In genomic region chr11:126335463-126335760, GRCh38 we compare ENCODE assay signal across 26 cellular contexts. TPM values are rescaled to one million over a fixed set of nuclear protein-coding genes. Genes with fewer than 3 reads are reported as not detected.
DNase-seq lines count a peak whose midpoint lies in the region; ATAC-seq and TF ChIP-seq lines count a peak whose summit lies in the region.
"Had no signal": no experiment of that assay in that cellular context is flagged by ENCODE, and none has a peak within 500 bp of the region (broad histone marks: within the 10 kb centered on the region; RNA-seq: fewer than 3 reads in every experiment).

No MANE protein-coding gene starts in this region.

- H4K12ac ChIP-seq in trophoblast cell (ENCODE audit: low read depth, low read length) = no peak overlapping the region

- peaks cover 72 to 80% of the 10 kb centered on the region in 2 donors for H3K36me3 Mint-ChIP-seq in CD14-positive monocyte
- H3K36me3 Mint-ChIP-seq in T-helper 17 cell (ENCODE audit: low read depth) = peaks cover 7% of the 10 kb centered on the region
- peaks cover 33% of the 10 kb centered on the region for H3K36me3 Mint-ChIP-seq in activated CD4-positive, alpha-beta memory T cell treated with anti-CD3 and anti-CD28 coated beads, Interleukin-2, amount 10 ng/mL, durations not matched to agents 7 days and 5 days (ENCODE audit: low read depth)
- H3K36me3 Mint-ChIP-seq in osteocyte (ENCODE audit: unreplicated experiment) = peaks cover 5% of the 10 kb centered on the region

- H3K27ac ChIP-seq in right cardiac atrium (ENCODE audit: low read length) (no peak overlapping the region), trophoblast cell (ENCODE audit: low read depth, low read length) (peak overlapping the region; percentile 15), mesendoderm (ENCODE audit: low read depth, low read length) (no peak overlapping the region)
- H3K27ac ChIP-seq: body of pancreas, epithelial cell of prostate, skin epidermis, tibial nerve had no signal

- H3K4me3 Mint-ChIP-seq in CD14-positive monocyte (no peak overlapping the region), T-helper 17 cell (no peak overlapping the region), osteocyte (ENCODE audit: unreplicated experiment) (no peak overlapping the region)
- no peak overlapping the region for H3K4me3 Mint-ChIP-seq in activated CD4-positive, alpha-beta memory T cell treated with anti-CD3 and anti-CD28 coated beads, Interleukin-2, amount 10 ng/mL, durations not matched to agents 7 days and 5 days
- H3K4me3 Mint-ChIP-seq: activated T-cell treated with anti-CD3 and anti-CD28 coated beads, Interleukin-2, amount 50 U/mL, for 24 hours; T-cell had no signal

- H3K9ac ChIP-seq in trophoblast cell (ENCODE audit: low read length) (no peak overlapping the region), mesendoderm (ENCODE audit: low read length) (no peak overlapping the region)

- H2BK12ac ChIP-seq in trophoblast cell (ENCODE audit: low read length) = peak overlapping the region; percentile 37

- peaks cover 25% of the 10 kb centered on the region for H3K4me1 Mint-ChIP-seq in CD14-positive monocyte
- peaks cover 12% of the 10 kb centered on the region for H3K4me1 Mint-ChIP-seq in T-helper 17 cell
- peaks cover 10% of the 10 kb centered on the region for H3K4me1 Mint-ChIP-seq in activated CD4-positive, alpha-beta memory T cell treated with anti-CD3 and anti-CD28 coated beads, Interleukin-2, amount 10 ng/mL, durations not matched to agents 7 days and 5 days
- peaks cover 42% of the 10 kb centered on the region for H3K4me1 Mint-ChIP-seq in osteocyte (ENCODE audit: unreplicated experiment)

- H3K27me3 Mint-ChIP-seq in CD14-positive monocyte (ENCODE audit: low read depth in 3 of 3) = peaks cover 0 to 5% (median 3%) of the 10 kb centered on the region in 3 donors
- H3K27me3 Mint-ChIP-seq in T-helper 17 cell = no peaks in the 10 kb centered on the region
- no peaks in the 10 kb centered on the region for H3K27me3 Mint-ChIP-seq in activated CD4-positive, alpha-beta memory T cell treated with anti-CD3 and anti-CD28 coated beads, Interleukin-2, amount 10 ng/mL, durations not matched to agents 7 days and 5 days
- H3K27me3 Mint-ChIP-seq in osteocyte (ENCODE audit: unreplicated experiment) = no peaks in the 10 kb centered on the region
- H3K27me3 Mint-ChIP-seq: activated T-cell treated with anti-CD3 and anti-CD28 coated beads, Interleukin-2, amount 50 U/mL, for 24 hours; T-cell had no signal

- H3K36me3 ChIP-seq in trophoblast cell (ENCODE audit: control insufficient read depth in 1 of 2, insufficient read depth in 2 of 2, low read length in 2 of 2) (peaks cover 6 to 9% of the 10 kb centered on the region in 2 experiments), mesendoderm (ENCODE audit: control insufficient read depth, insufficient read depth, low read length) (peaks cover 2% of the 10 kb centered on the region)

- H2AK5ac ChIP-seq in trophoblast cell (ENCODE audit: low read length) (no peak overlapping the region), mesendoderm (ENCODE audit: low read length) (no peak overlapping the region)

- intact Hi-C loops in CD14-positive monocyte (cut with micrococcal nuclease) (no loop called here), right cardiac atrium (cut with DNase I) (no loop called here)

- H3K9me3 Mint-ChIP-seq in CD14-positive monocyte (no peaks in the 10 kb centered on the region), osteocyte (ENCODE audit: unreplicated experiment) (no peaks in the 10 kb centered on the region)
- H3K9me3 Mint-ChIP-seq in activated CD4-positive, alpha-beta memory T cell treated with anti-CD3 and anti-CD28 coated beads, Interleukin-2, amount 10 ng/mL, durations not matched to agents 7 days and 5 days = no peaks in the 10 kb centered on the region
- H3K9me3 Mint-ChIP-seq: activated T-cell treated with anti-CD3 and anti-CD28 coated beads, Interleukin-2, amount 50 U/mL, for 24 hours; T-cell had no signal

- no peak overlapping the region for H2AFZ ChIP-seq in trophoblast cell (ENCODE audit: insufficient read depth, low read length, poor library complexity)

- H3K18ac ChIP-seq in trophoblast cell (ENCODE audit: low read length) (no peak overlapping the region), mesendoderm (ENCODE audit: low read length) (no peak overlapping the region)

- no peak overlapping the region for H4K5ac ChIP-seq in mesendoderm (ENCODE audit: low read length)

- no peak overlapping the region for H4K91ac ChIP-seq in trophoblast cell (ENCODE audit: low read depth, low read length)

- H3K4me1 ChIP-seq in right cardiac atrium (ENCODE audit: control insufficient read depth, insufficient read depth, low read length) (peaks cover 21% of the 10 kb centered on the region), trophoblast cell (ENCODE audit: control insufficient read depth in 1 of 2, insufficient read depth in 2 of 2, low read length in 2 of 2) (peaks cover 28 to 35% of the 10 kb centered on the region in 2 experiments), mesendoderm (ENCODE audit: control insufficient read depth, low read depth, low read length) (no peaks in the 10 kb centered on the region)

- no peak overlapping the region for H3K4me3 ChIP-seq in right cardiac atrium (ENCODE audit: low read length)
- H3K4me3 ChIP-seq in trophoblast cell (ENCODE audit: low read depth, low read length) = no peak overlapping the region
- H3K4me3 ChIP-seq in mesendoderm (ENCODE audit: low read length) = no peak overlapping the region
- H3K4me3 ChIP-seq: body of pancreas, heart left ventricle, MG63, skin epidermis, tibial nerve had no signal

- H3K27ac Mint-ChIP-seq in CD14-positive monocyte (no peak overlapping the region), T-helper 17 cell (peak overlapping the region; percentile 32), osteocyte (ENCODE audit: unreplicated experiment) (no peak overlapping the region)
- no peak overlapping the region for H3K27ac Mint-ChIP-seq in activated CD4-positive, alpha-beta memory T cell treated with anti-CD3 and anti-CD28 coated beads, Interleukin-2, amount 10 ng/mL, durations not matched to agents 7 days and 5 days

- POLR2A ChIA-PET in activated CD4-positive, alpha-beta memory T cell treated with anti-CD3 and anti-CD28 coated beads, Interleukin-2, amount 10 ng/mL, durations not matched to agents 7 days and 5 days (lab: Charles Lee) = interaction anchor here (1.1 to 1.3 kb wide), 2 partner anchors 20 to 31 kb away, joined by 3 to 4 read pairs; partner anchors contain the start of genes DCPS and ST3GAL4

- H3K23ac ChIP-seq in trophoblast cell (ENCODE audit: low read length) = no peak overlapping the region
- no peak overlapping the region for H3K23ac ChIP-seq in mesendoderm (ENCODE audit: low read length)

- H3K4ac ChIP-seq in trophoblast cell (ENCODE audit: low read depth, low read length) (no peak overlapping the region), mesendoderm (ENCODE audit: low read depth, low read length) (no peak overlapping the region)

- TF ChIP-seq CTCF in CD14-positive monocyte (IDR thresholded peaks at IDR 0.05) (no peak), osteocyte (IDR thresholded peaks at IDR 0.05) (no peak)

- CTCF ChIA-PET in activated CD4-positive, alpha-beta memory T cell treated with anti-CD3 and anti-CD28 coated beads, Interleukin-2, amount 10 ng/mL, durations not matched to agents 7 days and 5 days (lab: Charles Lee) = interaction anchor here (1.4 kb wide), 1 partner anchor 10 kb away, joined by 3 read pairs; no protein-coding TSS in a partner anchor

- no peak overlapping the region for H3K56ac ChIP-seq in mesendoderm (ENCODE audit: low read length)

- no peak overlapping the region for H2BK15ac ChIP-seq in mesendoderm (replicated peaks; ENCODE audit: low read depth)

- no peak for ATAC-seq in T-helper 17 cell
- ATAC-seq in right cardiac atrium = no peak
- ATAC-seq: body of pancreas had no signal

- H2BK120ac ChIP-seq in trophoblast cell (ENCODE audit: insufficient read depth, low read length, poor library complexity) (no peak overlapping the region), mesendoderm (ENCODE audit: low read depth, low read length) (no peak overlapping the region)

- H3K79me2 ChIP-seq in trophoblast cell (ENCODE audit: control insufficient read depth, insufficient read depth, low read length, poor library complexity) (peaks cover 1% of the 10 kb centered on the region), mesendoderm (ENCODE audit: control insufficient read depth, insufficient read depth, low read length) (no peaks in the 10 kb centered on the region)

- no peaks in the 10 kb centered on the region for H3K27me3 ChIP-seq in right cardiac atrium (ENCODE audit: control insufficient read depth, insufficient read depth)
- H3K27me3 ChIP-seq in trophoblast cell (ENCODE audit: insufficient read depth, low read length) = no peaks in the 10 kb centered on the region
- no peaks in the 10 kb centered on the region for H3K27me3 ChIP-seq in mesendoderm (ENCODE audit: insufficient read depth, low read length, poor library complexity)
- H3K27me3 ChIP-seq: body of pancreas, heart left ventricle, MG63, tibial nerve had no signal

- WGBS in right cardiac atrium = 66% methylated on average over 5 of the region's 5 CpGs
- WGBS in trophoblast cell (ENCODE audit: extremely low coverage, insufficient coverage, insufficient read length) = no CpG with 5 or more reads among the region's 5 CpGs
- no CpG with 5 or more reads among the region's 5 CpGs for WGBS in mesendoderm (ENCODE audit: extremely low coverage, insufficient coverage, low lambda C conversion rate)

- peak overlapping the region; percentile 37 for H3K14ac ChIP-seq in trophoblast cell (ENCODE audit: low read length)

- peaks cover 6% of the 10 kb centered on the region for H3K79me1 ChIP-seq in trophoblast cell (ENCODE audit: low read length)
- H3K79me1 ChIP-seq in mesendoderm (ENCODE audit: low read length) = no peaks in the 10 kb centered on the region

- H2BK5ac ChIP-seq in trophoblast cell (ENCODE audit: low read depth, low read length, poor library complexity) (peak overlapping the region; percentile 18), mesendoderm (ENCODE audit: low read length) (no peak overlapping the region)

- H3K9me3 ChIP-seq in T-helper 17 cell (ENCODE audit: control insufficient read depth, low read length, poor library complexity, severe bottlenecking) (no peaks in the 10 kb centered on the region), right cardiac atrium (ENCODE audit: control insufficient read depth, low read length) (no peaks in the 10 kb centered on the region), trophoblast cell (ENCODE audit: insufficient read depth, low read depth, low read length) (no peaks in the 10 kb centered on the region)
- H3K9me3 ChIP-seq: body of pancreas, heart left ventricle, MG63, tibial nerve had no signal

- no peak overlapping the region for H3K4me2 ChIP-seq in trophoblast cell (ENCODE audit: low read length)
- no peak overlapping the region for H3K4me2 ChIP-seq in mesendoderm (ENCODE audit: low read length)

- peak; percentile 8 for DNase-seq in CD14-positive monocyte (ENCODE audit: low spot score)
- DNase-seq in T-helper 17 cell = no peak
- peak in 2 of 3 donors; percentile 57 to 71 for DNase-seq in right cardiac atrium
- DNase-seq in trophoblast cell = no peak
- DNase-seq in activated CD4-positive, alpha-beta memory T cell treated with anti-CD3 and anti-CD28 coated beads, Interleukin-2, amount 10 ng/mL, durations not matched to agents 7 days and 5 days = no peak
- no peak for DNase-seq in activated naive CD4-positive, alpha-beta T cell (lab: John Stamatoyannopoulos, UW)
- DNase-seq in osteocyte (ENCODE audit: extremely low spot score, unreplicated experiment) = no peak
- DNase-seq in mesendoderm = no peak
- DNase-seq: ACHN; activated CD4-positive, CD25-positive, alpha-beta regulatory T cell treated with anti-CD3 and anti-CD28 coated beads, Interleukin-2, amount 50 U/mL, for 72 hours; activated naive CD4-positive, alpha-beta T cell treated with Interleukin-2 at 50 U/mL for 16 hours; activated T-cell treated with anti-CD3 and anti-CD28 coated beads, Interleukin-2, amount 50 U/mL, for 24 hours; body of pancreas; DMS79; GDM1; HCEC 1CT; KBM-7; kidney glomerular epithelial cell; MG63; NCI-H2029; NCI-H526 treated with DMSO at 0.1 percent for 48 hours had no signal

- H4K8ac ChIP-seq in trophoblast cell (ENCODE audit: low read depth, low read length) (no peak overlapping the region), mesendoderm (ENCODE audit: low read depth, low read length) (no peak overlapping the region)

RNA-seq across cellular contexts. Expression of gene ST3GAL4, which starts 20.1 kb away (rescaled TPM):
- polyA plus RNA-seq in CD14-positive monocyte (10 to 100 TPM in 1 of 2 donors, 1 to 10 TPM in 1; 7.8 to 10.1 TPM), right cardiac atrium (57.5 TPM)
- total RNA-seq in T-helper 17 cell (1 to 10 TPM; 3.0 to 4.8 TPM), right cardiac atrium (10 to 100 TPM; 57.3 to 96.9 (median 65.4) TPM), osteocyte (73.1 and 74.8 TPM in 2 replicates)
- 16.1 and 17.5 TPM in 2 replicates for polyA plus RNA-seq in trophoblast cell (2013)
- total RNA-seq in activated CD4-positive, alpha-beta memory T cell treated with anti-CD3 and anti-CD28 coated beads, Interleukin-2, amount 10 ng/mL, durations not matched to agents 7 days and 5 days = 1 to 10 TPM; 7.4 to 8.5 TPM
- polyA plus RNA-seq in mesendoderm (2013, experiment 1 of 2) = 8.4 TPM
- 8.7 TPM for polyA plus RNA-seq in mesendoderm (2013, experiment 2 of 2)

RNA-seq across cellular contexts. Expression of gene DCPS, which starts 31.6 kb away (rescaled TPM):
- 10 to 100 TPM; 30.4 to 30.7 TPM for polyA plus RNA-seq in CD14-positive monocyte
- 10 to 100 TPM; 12.1 to 14.9 TPM for total RNA-seq in T-helper 17 cell
- total RNA-seq in right cardiac atrium = 10 to 100 TPM in 3 of 4 donors, 1 to 10 TPM in 1; 9.9 to 14.9 (median 10.4) TPM
- 10.6 TPM for polyA plus RNA-seq in right cardiac atrium
- 11.2 and 12.2 TPM in 2 replicates for polyA plus RNA-seq in trophoblast cell (2013)
- 10 to 100 TPM; 34.5 to 35.8 TPM for total RNA-seq in activated CD4-positive, alpha-beta memory T cell treated with anti-CD3 and anti-CD28 coated beads, Interleukin-2, amount 10 ng/mL, durations not matched to agents 7 days and 5 days
- total RNA-seq in osteocyte = 11.2 and 15.2 TPM in 2 replicates
- polyA plus RNA-seq in mesendoderm (2013, experiment 1 of 2) = 20.0 TPM
- polyA plus RNA-seq in mesendoderm (2013, experiment 2 of 2) = 20.1 TPM

RNA-seq across cellular contexts. Expression of gene TIRAP, which starts 52.5 kb away (rescaled TPM):
- polyA plus RNA-seq in CD14-positive monocyte (10 to 100 TPM in 1 of 2 donors, 1 to 10 TPM in 1; 7.0 to 13.8 TPM), right cardiac atrium (5.8 TPM)
- total RNA-seq in T-helper 17 cell (10 to 100 TPM; 13.1 to 14.1 TPM), right cardiac atrium (1 to 10 TPM; 9.3 to 9.7 (median 9.5) TPM), osteocyte (10.6 and 11.6 TPM in 2 replicates)
- 6.7 and 7.5 TPM in 2 replicates for polyA plus RNA-seq in trophoblast cell (2013)
- total RNA-seq in activated CD4-positive, alpha-beta memory T cell treated with anti-CD3 and anti-CD28 coated beads, Interleukin-2, amount 10 ng/mL, durations not matched to agents 7 days and 5 days = 10 to 100 TPM; 14.2 to 17.0 TPM
- polyA plus RNA-seq in mesendoderm (2013, experiment 1 of 2) = 3.8 TPM
- 4.2 TPM for polyA plus RNA-seq in mesendoderm (2013, experiment 2 of 2)

Comparison
In these comparisons a context has a peak if more than half of its experiments do, and no peak if none do; other contexts are left out.
1. DNase-seq: peak in CD14-positive monocyte (single experiment) and right cardiac atrium (2 of 3); none in T-helper 17 cell (0 of 3), trophoblast cell (0 of 2), activated CD4-positive, alpha-beta memory T cell treated with anti-CD3 and anti-CD28 coated beads, Interleukin-2, amount 10 ng/mL, durations not matched to agents 7 days and 5 days (single experiment), activated naive CD4-positive, alpha-beta T cell (0 of 4), osteocyte (single experiment) and mesendoderm (single experiment).